ENCODE assay signal across 15 cellular contexts in genomic region chr12:46811185-46811584, GRCh38. TPM values are rescaled to one million over a fixed set of nuclear protein-coding genes. Genes with fewer than 3 reads are reported as not detected.
"Had no signal": no experiment of that assay in that cellular context is flagged by ENCODE, and none has a peak within 500 bp of the region (broad histone marks: within the 10 kb centered on the region; RNA-seq: fewer than 3 reads in every experiment).

No MANE protein-coding gene starts in this region.

- H3K27ac Mint-ChIP-seq: activated CD4-positive, alpha-beta memory T cell treated with anti-CD3 and anti-CD28 coated beads, Interleukin-2, amount 10 ng/mL, durations not matched to agents 7 days and 5 days; activated naive CD8-positive, alpha-beta T cell; activated T-cell treated with anti-CD3 and anti-CD28 coated beads, Interleukin-2, amount 50 U/mL, for 72 hours had no signal

- ATAC-seq: heart right ventricle, lower lobe of right lung had no signal

- H3K9me3 ChIP-seq: heart right ventricle, lower lobe of right lung, tibial artery had no signal

- H3K27ac ChIP-seq: brain microvascular endothelial cell, epithelial cell of prostate, heart right ventricle, lower lobe of right lung, tibial artery had no signal

- H3K36me3 ChIP-seq: brain microvascular endothelial cell, heart right ventricle, lower lobe of right lung, tibial artery had no signal

- DNase-seq: activated CD4-positive, alpha-beta memory T cell treated with anti-CD3 and anti-CD28 coated beads, Interleukin-2, amount 10 ng/mL, durations not matched to agents 7 days and 5 days; activated CD8-positive, alpha-beta memory T cell treated with anti-CD3 and anti-CD28 coated beads, Interleukin-2, amount 50 U/mL, for 48 hours; activated gamma-delta T cell treated with Interleukin-2 at 50 U/mL for 16 hours; activated T-cell treated with anti-CD3 and anti-CD28 coated beads, Interleukin-2, amount 50 U/mL, for 72 hours; amygdala; brain microvascular endothelial cell; cortex of kidney; effector memory CD4-positive, alpha-beta T cell; heart right ventricle; lower lobe of right lung; stimulated activated CD4-positive, alpha-beta T cell treated with anti-CD3 and anti-CD28 coated beads, Interleukin-1b, Interleukin-23, amount 100 ng/mL, for 48 hours; tibial artery had no signal

- H3K9me3 Mint-ChIP-seq: activated CD4-positive, alpha-beta memory T cell treated with anti-CD3 and anti-CD28 coated beads, Interleukin-2, amount 10 ng/mL, durations not matched to agents 7 days and 5 days; activated T-cell treated with anti-CD3 and anti-CD28 coated beads, Interleukin-2, amount 50 U/mL, for 72 hours; neural crest cell had no signal

- H3K27me3 ChIP-seq: brain microvascular endothelial cell, heart right ventricle, tibial artery had no signal

- H3K4me3 ChIP-seq: heart right ventricle, lower lobe of right lung, tibial artery had no signal

- H3K4me1 ChIP-seq: heart right ventricle, lower lobe of right lung had no signal

- H3K36me3 Mint-ChIP-seq: activated naive CD8-positive, alpha-beta T cell had no signal

- H3K4me3 Mint-ChIP-seq: activated CD4-positive, alpha-beta memory T cell treated with anti-CD3 and anti-CD28 coated beads, Interleukin-2, amount 10 ng/mL, durations not matched to agents 7 days and 5 days; activated naive CD8-positive, alpha-beta T cell; activated T-cell treated with anti-CD3 and anti-CD28 coated beads, Interleukin-2, amount 50 U/mL, for 72 hours; neural crest cell had no signal

RNA-seq across cellular contexts. Expression of gene SLC38A4, which starts 14.6 kb away (rescaled TPM):
- total RNA-seq: activated CD4-positive, alpha-beta memory T cell treated with anti-CD3 and anti-CD28 coated beads, Interleukin-2, amount 10 ng/mL, durations not matched to agents 7 days and 5 days; neural crest cell had no signal
